Comparison of ENCODE assay signal across 23 cellular contexts in genomic region chr12:17214910-17215309, GRCh38.
"Had no signal": no experiment of that assay in that cellular context is flagged by ENCODE, and none has a peak within 500 bp of the region (broad histone marks: within the 10 kb centered on the region; RNA-seq: fewer than 3 reads in every experiment).

No MANE protein-coding gene starts in this region.

- H3K36me3 ChIP-seq: transverse colon, uterus had no signal

- DNase-seq: activated CD4-positive, alpha-beta T cell treated with anti-CD3 and anti-CD28 coated beads, Interleukin-2, amount 10 ng/mL, durations not matched to agents 7 days and 5 days; activated CD8-positive, alpha-beta memory T cell treated with anti-CD3 and anti-CD28 coated beads, Interleukin-2, amount 50 U/mL, for 4 hours; activated CD8-positive, alpha-beta T cell treated with anti-CD3 and anti-CD28 coated beads, Interleukin-2, amount 10 ng/mL, durations not matched to agents 7 days and 5 days; activated effector memory CD4-positive, alpha-beta T cell treated with Interleukin-2 at 50 U/mL for 16 hours; activated naive CD4-positive, alpha-beta T cell treated with anti-CD3 and anti-CD28 coated beads, Interleukin-2, amount 10 ng/mL, durations not matched to agents 7 days and 5 days; activated naive CD8-positive, alpha-beta T cell treated with anti-CD3 and anti-CD28 coated beads, Interleukin-2, amount 50 U/mL, for 24 hours; activated T-cell treated with anti-CD3 and anti-CD28 coated beads, Interleukin-2, amount 50 U/mL, for 4 hours; caudate nucleus; dorsolateral prefrontal cortex; foreskin fibroblast; glutamatergic neuron; hippocampal formation; islet precursor cell; left ventricle myocardium superior; occipital lobe; posterior cingulate gyrus; stimulated activated CD4-positive, alpha-beta T cell treated with anti-CD3 and anti-CD28 coated beads, Interleukin-12 subunit alpha, Interleukin-12 subunit beta, amount 100 ng/mL, for 4 hours; stimulated activated CD4-positive, alpha-beta T cell treated with anti-CD3 and anti-CD28 coated beads, Interleukin-2, amount 100 ng/mL, for 24 hours; stimulated activated naive CD8-positive, alpha-beta T cell treated with anti-CD3 and anti-CD28 coated beads, Interleukin-15, Interleukin-2, amounts not matched to agents 100 U/mL and 50 U/mL, for 24 hours; substantia nigra; transverse colon; uterus had no signal

- ATAC-seq: activated CD4-positive, CD25-positive, alpha-beta regulatory T cell treated with anti-CD3 and anti-CD28 coated beads, Interleukin-2, amount 50 U/mL, for 24 hours; activated CD8-positive, alpha-beta T cell treated with anti-CD3 and anti-CD28 coated beads, Interleukin-2, amount 10 ng/mL, durations not matched to agents 7 days and 5 days; activated naive CD8-positive, alpha-beta T cell treated with anti-CD3 and anti-CD28 coated beads, Interleukin-2, amount 50 U/mL, for 24 hours; activated T-cell treated with anti-CD3 and anti-CD28 coated beads, Interleukin-2, amount 50 U/mL, for 4 hours; left ventricle myocardium superior; stimulated activated naive CD8-positive, alpha-beta T cell treated with anti-CD3 and anti-CD28 coated beads, Interleukin-15, Interleukin-2, amounts not matched to agents 100 U/mL and 50 U/mL, for 24 hours had no signal

- H3K27me3 ChIP-seq: dorsolateral prefrontal cortex, transverse colon, uterus had no signal

- H3K27ac ChIP-seq: transverse colon, uterus had no signal

- H3K4me3 ChIP-seq: dorsolateral prefrontal cortex, transverse colon, uterus had no signal

- H3K4me1 ChIP-seq: transverse colon, uterus had no signal

- H3K9me3 ChIP-seq: transverse colon, uterus had no signal
